8 cellular contexts compared by ENCODE assay signal in genomic region chr19:40463587-40464037, GRCh38. TPM values are rescaled to one million over a fixed set of nuclear protein-coding genes. Genes with fewer than 3 reads are reported as not detected.
DNase-seq lines count a peak whose midpoint lies in the region; ATAC-seq, FAIRE-seq and TF ChIP-seq lines count a peak whose summit lies in the region.
"Not testable (repeated sequence)": the region's sequence is repeated elsewhere in the genome, so short reads cannot be mapped to it uniquely, and the experiment has no call there.

No MANE protein-coding gene starts in this region.

- H3K4me3 ChIP-seq in KMS-11 (IDR thresholded peaks at IDR 0.05; ENCODE audit: insufficient read depth, low read depth, low read length); esophagus (ENCODE audit: low read depth in 1 of 2, low read length in 2 of 2); hepatocyte: not testable (repeated sequence)
- peak overlapping the region; percentile 87 for H3K4me3 ChIP-seq in upper lobe of right lung

- peak overlapping the region; percentile 18 for H3K27ac Mint-ChIP-seq in Calu3 (ENCODE audit: unreplicated experiment)

- CTCF ChIA-PET in Calu3 (lab: Charles Lee) = interaction anchor here (0.5 to 3.8 kb wide), 26 partner anchors 11 to 1107 kb away, joined by 3 to 29 read pairs (median 4); partner anchors contain the start of gene SERTAD1

- peaks cover 17% of the 10 kb centered on the region for H3K27me3 Mint-ChIP-seq in Calu3 (ENCODE audit: unreplicated experiment)

- not testable (repeated sequence) for BruUV-seq in Calu3 (replicated peaks; lab: Mats Ljungman, UMichigan)

- H2AFZ ChIP-seq in KMS-11 (ENCODE audit: low read depth); hepatocyte: not testable (repeated sequence)

- H3K4me1 Mint-ChIP-seq in Calu3 (ENCODE audit: low read depth, unreplicated experiment) = peaks cover 32% of the 10 kb centered on the region

- peak; percentile 67 for DNase-seq in Calu3
- peak; percentile 79 for DNase-seq in RCC 7860 (ENCODE audit: low spot score)
- DNase-seq in amniotic epithelial cell (ENCODE audit: low read depth) = peak; percentile 46
- not testable (repeated sequence) for DNase-seq in hepatocyte (ENCODE audit: low spot score)
- peak; percentile 56 for DNase-seq in renal cortical epithelial cell (ENCODE audit: low read depth)
- peak; percentile 79 for DNase-seq in upper lobe of right lung

- peaks cover 28% of the 10 kb centered on the region for H3K4me1 ChIP-seq in KMS-11 (ENCODE audit: low read depth, poor library complexity, severe bottlenecking)
- H3K4me1 ChIP-seq in esophagus (ENCODE audit: control insufficient read depth in 2 of 2, insufficient read depth in 2 of 2, low read length in 1 of 2); hepatocyte (ENCODE audit: insufficient read depth): not testable (repeated sequence)
- H3K4me1 ChIP-seq in upper lobe of right lung = peaks cover 42% of the 10 kb centered on the region

- ATAC-seq in upper lobe of right lung = peak; percentile 0

- H3K4me2 ChIP-seq in KMS-11 = not testable (repeated sequence)
- peak overlapping the region; percentile 26 for H3K4me2 ChIP-seq in hepatocyte

- not testable (repeated sequence) for H3K9me3 ChIP-seq in esophagus (ENCODE audit: control insufficient read depth in 2 of 2, insufficient read depth in 1 of 2, low read depth in 1 of 2, low read length in 1 of 2); hepatocyte (ENCODE audit: low read depth); upper lobe of right lung

- peak overlapping the region; percentile 35; the same call in 1 of the 2 replicates for H3K27ac ChIP-seq in KMS-11
- peak overlapping the region; percentile 74 to 93 for H3K27ac ChIP-seq in esophagus (ENCODE audit: low read depth in 2 of 2, low read length in 1 of 2)
- H3K27ac ChIP-seq in hepatocyte = peak overlapping the region; percentile 88
- peak overlapping the region; percentile 97 for H3K27ac ChIP-seq in upper lobe of right lung

- 59 to 75% methylated on average over 12 of the region's 12 CpGs for WGBS in esophagus, 2 donors
- WGBS in hepatocyte (ENCODE audit: low lambda C conversion rate, missing lambda C conversion rate) = 93% methylated on average over 12 of the region's 12 CpGs

- not testable (repeated sequence) for H3K79me2 ChIP-seq in KMS-11 (ENCODE audit: insufficient read depth, low read depth)
- H3K79me2 ChIP-seq in hepatocyte = peaks cover 18% of the 10 kb centered on the region

- H3K9me3 Mint-ChIP-seq in Calu3 (ENCODE audit: low read depth, unreplicated experiment) = not testable (repeated sequence)

- H3K36me3 ChIP-seq in KMS-11 (ENCODE audit: insufficient read depth); esophagus (ENCODE audit: control insufficient read depth in 2 of 2, insufficient read depth in 2 of 2, low read length in 1 of 2); hepatocyte (replicated peaks; ENCODE audit: insufficient read depth, low read depth); upper lobe of right lung: not testable (repeated sequence)

- intact Hi-C loops in Calu3 (cut with micrococcal nuclease; ENCODE audit: unreplicated experiment) = loop anchor here (5.0 to 10.0 kb wide), 2 partner anchors 64 to 131 kb away; no protein-coding TSS in a partner anchor
- intact Hi-C loops in upper lobe of right lung (cut with DNase I) = not testable (repeated sequence)

- not testable (repeated sequence) for TF ChIP-seq CTCF in Calu3 (IDR thresholded peaks at IDR 0.05; ENCODE audit: unreplicated experiment); KMS-11 (conservative IDR thresholded peaks at IDR 0.05; ENCODE audit: low read depth, low read length); hepatocyte (IDR thresholded peaks at IDR 0.05; ENCODE audit: poor library complexity); upper lobe of right lung (IDR thresholded peaks at IDR 0.05)

- H3K9me2 ChIP-seq in hepatocyte (replicated peaks; ENCODE audit: insufficient read depth) = not testable (repeated sequence)

- H3K27me3 ChIP-seq in KMS-11 (ENCODE audit: insufficient read depth, low read depth); esophagus (ENCODE audit: control insufficient read depth in 1 of 2, insufficient read depth in 2 of 2, low read length in 2 of 2); hepatocyte; upper lobe of right lung: not testable (repeated sequence)

- H3K36me3 Mint-ChIP-seq in Calu3 (ENCODE audit: insufficient read depth, unreplicated experiment) = peaks cover 25% of the 10 kb centered on the region

- not testable (repeated sequence) for H4K20me1 ChIP-seq in KMS-11 (ENCODE audit: insufficient read depth); hepatocyte (ENCODE audit: insufficient read depth, poor library complexity, severe bottlenecking)

- FAIRE-seq in RCC 7860 (lab: Jason Lieb, UNC) = peak; percentile 42

- H3K9ac ChIP-seq in KMS-11 = not testable (repeated sequence)

- H3K4me3 Mint-ChIP-seq in Calu3 (ENCODE audit: low read depth, unreplicated experiment) = peak overlapping the region; percentile 2

RNA-seq across cellular contexts. Expression of gene BLVRB, which starts 1.9 kb away (rescaled TPM):
- total RNA-seq in Calu3 (2022) (107 and 118 TPM in 2 replicates), hepatocyte (114 and 116 TPM in 2 replicates), renal cortical epithelial cell (43.0 and 59.6 TPM in 2 replicates), upper lobe of right lung (132 TPM)
- polyA plus RNA-seq in esophagus (100 to 1,000 TPM; 213 to 241 TPM), hepatocyte (146 and 157 TPM in 2 replicates)

RNA-seq across cellular contexts. Expression of gene SPTBN4, which starts 3.2 kb away (rescaled TPM):
- total RNA-seq in Calu3 (2022) (0.80 and 1.3 TPM in 2 replicates), hepatocyte (0.28 and 0.67 TPM in 2 replicates), renal cortical epithelial cell (0.89 and 2.4 TPM in 2 replicates), upper lobe of right lung (1.5 TPM)
- polyA plus RNA-seq in esophagus (1 to 10 TPM in 1 of 2 donors, under 1 TPM in 1; 0.68 to 1.2 TPM), hepatocyte (0.66 and 1.3 TPM in 2 replicates)

RNA-seq across cellular contexts. Expression of gene SERTAD3, which starts 19.5 kb away (rescaled TPM):
- 51.9 and 56.7 TPM in 2 replicates for total RNA-seq in Calu3 (2022)
- polyA plus RNA-seq in esophagus = 10 to 100 TPM; 12.2 to 19.1 TPM
- total RNA-seq in hepatocyte = 36.4 and 40.4 TPM in 2 replicates
- polyA plus RNA-seq in hepatocyte = 62.2 and 64.0 TPM in 2 replicates
- total RNA-seq in renal cortical epithelial cell = 13.2 and 21.5 TPM in 2 replicates
- total RNA-seq in upper lobe of right lung = 32.6 TPM

RNA-seq across cellular contexts. Expression of gene SERTAD1, which starts 37.8 kb away (rescaled TPM):
- 12.3 and 15.4 TPM in 2 replicates for total RNA-seq in Calu3 (2022)
- 10 to 100 TPM; 20.7 to 21.5 TPM for polyA plus RNA-seq in esophagus
- 14.4 and 17.1 TPM in 2 replicates for total RNA-seq in hepatocyte
- polyA plus RNA-seq in hepatocyte = 17.9 and 23.6 TPM in 2 replicates
- total RNA-seq in renal cortical epithelial cell = 13.3 and 17.0 TPM in 2 replicates
- total RNA-seq in upper lobe of right lung = 22.1 TPM

RNA-seq across cellular contexts. Expression of gene PRX, which starts 50.4 kb away (rescaled TPM):
- total RNA-seq in Calu3 (2022) (1.6 and 1.8 TPM in 2 replicates), hepatocyte (1.9 and 2.0 TPM in 2 replicates), renal cortical epithelial cell (0.52 and 1.0 TPM in 2 replicates), upper lobe of right lung (36.2 TPM)
- polyA plus RNA-seq in esophagus (1 to 10 TPM; 1.0 to 1.1 TPM), hepatocyte (0.80 and 1.4 TPM in 2 replicates)

Comparison
In these comparisons a context has a peak if more than half of its experiments do, and no peak if none do; other contexts are left out.
1. H3K27ac ChIP-seq: peak in every context shown above with its lines; median percentile 97 in upper lobe of right lung; 88 in hepatocyte; 84 in esophagus; 35 in KMS-11.